8 cellular contexts compared by ENCODE assay signal in the genomic region with DNA sequence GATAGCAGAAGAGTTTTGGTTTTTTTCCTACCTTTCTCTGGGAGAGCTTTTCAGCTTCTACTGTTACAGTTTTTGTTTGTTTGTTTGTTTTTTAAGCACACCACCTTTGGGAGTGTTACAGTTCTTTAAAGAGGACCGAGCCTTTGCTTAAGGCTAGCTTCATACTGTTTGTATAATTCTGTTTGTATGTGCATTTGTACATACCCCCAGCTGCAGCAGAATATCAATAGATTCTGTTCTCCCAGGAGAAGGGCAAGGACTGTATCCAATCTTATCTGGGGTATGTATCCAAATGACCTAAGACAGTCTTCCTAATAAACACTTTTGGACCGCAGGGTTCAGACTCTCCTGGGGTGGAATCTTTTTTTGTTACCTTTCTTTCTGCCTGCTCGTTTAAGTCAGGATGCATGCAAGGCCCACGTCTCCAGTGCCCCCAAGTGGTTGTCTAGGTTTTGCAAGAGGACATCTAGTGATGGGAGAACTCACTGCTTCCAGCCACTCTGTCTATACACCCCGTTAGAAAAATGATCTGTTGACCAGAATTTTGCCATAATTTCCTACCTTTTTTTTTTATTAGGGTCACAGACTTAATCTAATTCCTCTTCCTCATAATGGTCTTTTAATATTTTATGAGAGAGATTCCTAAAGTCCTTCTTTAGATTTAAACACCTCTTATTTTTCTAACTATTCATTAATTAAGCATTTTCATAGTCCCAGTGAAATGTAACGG. TPM values are rescaled to one million over a fixed set of nuclear protein-coding genes. Genes with fewer than 3 reads are reported as not detected.
DNase-seq lines count a peak whose midpoint lies in the region; ATAC-seq and TF ChIP-seq lines count a peak whose summit lies in the region.

No MANE protein-coding gene starts in this region.

- H3K27me3 ChIP-seq in Caco-2 (replicated peaks; ENCODE audit: control insufficient read depth, insufficient read depth, low read length): no peaks in the 10 kb centered on the region
- H3K27me3 ChIP-seq in osteoblast (ENCODE audit: insufficient read depth, low read length): no peaks in the 10 kb centered on the region

- H3K4me3 ChIP-seq in Caco-2 (ENCODE audit: low read depth, low read length): no peak overlapping the region
- no peak overlapping the region for H3K4me3 ChIP-seq in osteoblast (ENCODE audit: insufficient read depth, low read length)

- no peak overlapping the region for H3K27ac ChIP-seq in RWPE1
- H3K27ac ChIP-seq in osteoblast (ENCODE audit: low read depth, low read length): peak overlapping the region; percentile 7

- H3K4me1 Mint-ChIP-seq in Caco-2 (ENCODE audit: low read depth, unreplicated experiment): no peaks in the 10 kb centered on the region
- peaks cover 18% of the 10 kb centered on the region for H3K4me1 Mint-ChIP-seq in activated T-helper 2 cell treated with anti-CD3 and anti-CD28 coated beads, Interferon-gamma antibody, Interleukin-2, Interleukin-4, amounts not matched to agents 10 μg/mL and 5 μg/mL and 100 μg/mL, durations not matched to agents 14 hours and 24 hours and 36 hours (ENCODE audit: low read depth)

- BruUV-seq in Caco-2 (replicated peaks; lab: Mats Ljungman, UMichigan): no TSS peak

- POLR2A ChIA-PET in Caco-2 (lab: Charles Lee) (no interaction called here), RWPE1 (lab: Yijun Ruan, JAX; ENCODE audit: low non-redundant PET) (no interaction called here)

- CTCF ChIA-PET in Caco-2 (lab: Charles Lee) (interaction anchor here (0.7 kb wide), 1 partner anchor 13 kb away, joined by 3 read pairs; no protein-coding TSS in a partner anchor), RWPE1 (lab: Yijun Ruan, JAX) (interaction anchor here (0.9 kb wide), 1 partner anchor 268 kb away, joined by 4 read pairs; no protein-coding TSS in a partner anchor)

- no peaks in the 10 kb centered on the region for H3K9me3 Mint-ChIP-seq in Caco-2 (ENCODE audit: unreplicated experiment)
- H3K9me3 Mint-ChIP-seq in activated T-helper 2 cell treated with anti-CD3 and anti-CD28 coated beads, Interferon-gamma antibody, Interleukin-2, Interleukin-4, amounts not matched to agents 10 μg/mL and 5 μg/mL and 100 μg/mL, durations not matched to agents 14 hours and 24 hours and 36 hours: no peaks in the 10 kb centered on the region

- no peak overlapping the region for H3K4me3 Mint-ChIP-seq in Caco-2 (ENCODE audit: unreplicated experiment)
- no peak overlapping the region for H3K4me3 Mint-ChIP-seq in activated T-helper 2 cell treated with anti-CD3 and anti-CD28 coated beads, Interferon-gamma antibody, Interleukin-2, Interleukin-4, amounts not matched to agents 10 μg/mL and 5 μg/mL and 100 μg/mL, durations not matched to agents 14 hours and 24 hours and 36 hours (ENCODE audit: low read depth)

- DNase-seq in Caco-2: peak; percentile 79
- peak; percentile 53 for DNase-seq in RWPE1 (ENCODE audit: low spot score)
- peak; percentile 49 for DNase-seq in activated T-helper 2 cell treated with anti-CD3 and anti-CD28 coated beads, Interferon-gamma antibody, Interleukin-2, Interleukin-4, amounts not matched to agents 10 μg/mL and 5 μg/mL and 100 μg/mL, durations not matched to agents 14 hours and 24 hours and 36 hours (ENCODE audit: low spot score)
- peak; percentile 69 for DNase-seq in fibroblast of the conjunctiva (ENCODE audit: low read depth)
- DNase-seq in osteoblast (ENCODE audit: insufficient read length, low spot score, missing footprints): no peak

- peaks cover 4% of the 10 kb centered on the region for H4K20me1 ChIP-seq in osteoblast (ENCODE audit: insufficient read depth, low read length)

- 0 out of 2 replicates have a peak, but pooled peaks cover 6% of the 10 kb centered on the region for H3K4me1 ChIP-seq in Caco-2
- H3K4me1 ChIP-seq in osteoblast (ENCODE audit: insufficient read depth, low read length): peaks cover 3% of the 10 kb centered on the region

- H3K9me3 ChIP-seq in Caco-2: no peaks in the 10 kb centered on the region
- H3K9me3 ChIP-seq in osteoblast (ENCODE audit: low read depth, low read length): no peaks in the 10 kb centered on the region

- TF ChIP-seq CTCF in Caco-2 (IDR thresholded peaks at IDR 0.05; ENCODE audit: insufficient read depth in 1 of 2, low read depth in 1 of 2, low read length in 1 of 2, severe bottlenecking in 1 of 2, unreplicated experiment in 1 of 2): peak; percentile 86 to 92
- peak; percentile 80 for TF ChIP-seq CTCF in LNCAP (IDR thresholded peaks at IDR 0.05)
- TF ChIP-seq CTCF in RWPE1 (conservative IDR thresholded peaks at IDR 0.05; ENCODE audit: low read depth): peak; percentile 96
- peak; percentile 91 for TF ChIP-seq CTCF in osteoblast (IDR thresholded peaks at IDR 0.05; ENCODE audit: extremely low read depth, low read depth, low read length)

- ATAC-seq in GM21423 (IDR thresholded peaks at IDR 0.05; ENCODE audit: unreplicated experiment): peak; percentile 85
- ATAC-seq in HG02840 (IDR thresholded peaks at IDR 0.05; ENCODE audit: low FRiP score, unreplicated experiment): no peak

- no peaks in the 10 kb centered on the region for H3K27me3 Mint-ChIP-seq in Caco-2 (ENCODE audit: insufficient read depth, unreplicated experiment)
- H3K27me3 Mint-ChIP-seq in activated T-helper 2 cell treated with anti-CD3 and anti-CD28 coated beads, Interferon-gamma antibody, Interleukin-2, Interleukin-4, amounts not matched to agents 10 μg/mL and 5 μg/mL and 100 μg/mL, durations not matched to agents 14 hours and 24 hours and 36 hours (ENCODE audit: low read depth): no peaks in the 10 kb centered on the region

- no peak overlapping the region for H2AFZ ChIP-seq in osteoblast (ENCODE audit: low read length)

- intact Hi-C loops in Caco-2 (cut with micrococcal nuclease; ENCODE audit: unreplicated experiment): loop anchor here (1.0 to 10.0 kb wide), 3 partner anchors 23 to 269 kb away; a partner anchor contains a TSS
- intact Hi-C loops in activated T-helper 2 cell treated with anti-CD3 and anti-CD28 coated beads, Interferon-gamma antibody, Interleukin-2, Interleukin-4, amounts not matched to agents 10 μg/mL and 5 μg/mL and 100 μg/mL, durations not matched to agents 14 hours and 24 hours and 36 hours (cut with micrococcal nuclease): loop anchor here (1.0 to 5.0 kb wide), 2 partner anchors 20 to 293 kb away; no protein-coding TSS in a partner anchor

- peaks cover 51% of the 10 kb centered on the region for H3K79me2 ChIP-seq in osteoblast (ENCODE audit: insufficient read depth, low read length)

- no peaks in the 10 kb centered on the region for H3K36me3 ChIP-seq in Caco-2 (ENCODE audit: control insufficient read depth, insufficient read depth, low read length)
- no peaks in the 10 kb centered on the region for H3K36me3 ChIP-seq in osteoblast (ENCODE audit: insufficient read depth, low read length)

- peak overlapping the region; percentile 35 for H3K4me2 ChIP-seq in osteoblast (ENCODE audit: insufficient read depth, low read length)

- no peak overlapping the region for H3K27ac Mint-ChIP-seq in Caco-2 (ENCODE audit: unreplicated experiment)
- H3K27ac Mint-ChIP-seq in activated T-helper 2 cell treated with anti-CD3 and anti-CD28 coated beads, Interferon-gamma antibody, Interleukin-2, Interleukin-4, amounts not matched to agents 10 μg/mL and 5 μg/mL and 100 μg/mL, durations not matched to agents 14 hours and 24 hours and 36 hours: no peak overlapping the region

- no peaks in the 10 kb centered on the region for H3K36me3 Mint-ChIP-seq in Caco-2 (ENCODE audit: insufficient read depth, unreplicated experiment)
- H3K36me3 Mint-ChIP-seq in activated T-helper 2 cell treated with anti-CD3 and anti-CD28 coated beads, Interferon-gamma antibody, Interleukin-2, Interleukin-4, amounts not matched to agents 10 μg/mL and 5 μg/mL and 100 μg/mL, durations not matched to agents 14 hours and 24 hours and 36 hours (ENCODE audit: low read depth): peaks cover 3% of the 10 kb centered on the region

RNA-seq across cellular contexts. Expression of a gene that starts 23.9 kb away (rescaled TPM):
- 22.5 and 23.0 TPM in 2 replicates for total RNA-seq in Caco-2 (2022)
- total RNA-seq in activated T-helper 2 cell treated with anti-CD3 and anti-CD28 coated beads, Interferon-gamma antibody, Interleukin-2, Interleukin-4, amounts not matched to agents 10 μg/mL and 5 μg/mL and 100 μg/mL, durations not matched to agents 14 hours and 24 hours and 36 hours: 22.8 and 25.4 TPM in 2 replicates
- 14.1 and 14.8 TPM in 2 replicates for total RNA-seq in osteoblast
